ENCODE assay signal across 1 cellular context in genomic region chr7:35477609-35478008, GRCh38.
TF ChIP-seq lines count a peak whose summit lies in the region.

No MANE protein-coding gene starts in this region.

TF ChIP-seq in GM23338, 12 proteins besides CTCF, POLR2A, EP300 and RAD21 (continued from another document):
- no peak for TF ChIP-seq ZNF462 (CRISPR knock-in tag; IDR thresholded peaks at IDR 0.05)
- no peak for TF ChIP-seq ZNF331 (CRISPR knock-in tag; IDR thresholded peaks at IDR 0.05; ENCODE audit: low read depth)
- TF ChIP-seq EZH2 (IDR thresholded peaks at IDR 0.05; ENCODE audit: low read depth, unreplicated experiment), result no peak
- TF ChIP-seq CREB1 (CRISPR knock-in tag; IDR thresholded peaks at IDR 0.05; ENCODE audit: low read depth), result no peak
- TF ChIP-seq REST (IDR thresholded peaks at IDR 0.05; ENCODE audit: unreplicated experiment), result no peak
- no peak for TF ChIP-seq POLR2AphosphoS5 (IDR thresholded peaks at IDR 0.05; ENCODE audit: low read depth)
- TF ChIP-seq, protein P1, sequence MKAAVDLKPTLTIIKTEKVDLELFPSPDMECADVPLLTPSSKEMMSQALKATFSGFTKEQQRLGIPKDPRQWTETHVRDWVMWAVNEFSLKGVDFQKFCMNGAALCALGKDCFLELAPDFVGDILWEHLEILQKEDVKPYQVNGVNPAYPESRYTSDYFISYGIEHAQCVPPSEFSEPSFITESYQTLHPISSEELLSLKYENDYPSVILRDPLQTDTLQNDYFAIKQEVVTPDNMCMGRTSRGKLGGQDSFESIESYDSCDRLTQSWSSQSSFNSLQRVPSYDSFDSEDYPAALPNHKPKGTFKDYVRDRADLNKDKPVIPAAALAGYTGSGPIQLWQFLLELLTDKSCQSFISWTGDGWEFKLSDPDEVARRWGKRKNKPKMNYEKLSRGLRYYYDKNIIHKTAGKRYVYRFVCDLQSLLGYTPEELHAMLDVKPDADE (IDR thresholded peaks at IDR 0.05), result no peak
TF ChIP-seq in GM23338: peak in this region for 0.
